In genomic region chr1:10186453-10187319, GRCh38 we compare ENCODE assay signal across 24 cellular contexts. TPM values are rescaled to one million over a fixed set of nuclear protein-coding genes. Genes with fewer than 3 reads are reported as not detected.
A peak's percentile ranks its signal among the peaks of the same experiment; 100 is the strongest.
DNase-seq lines count a peak whose midpoint lies in the region; ATAC-seq and TF ChIP-seq lines count a peak whose summit lies in the region.
"Had no signal": no experiment of that assay in that cellular context is flagged by ENCODE, and none has a peak within 500 bp of the region (broad histone marks: within the 10 kb centered on the region; RNA-seq: fewer than 3 reads in every experiment).

No MANE protein-coding gene starts in this region.

- H3K4me1 Mint-ChIP-seq in activated naive CD4-positive, alpha-beta T cell treated with anti-CD3 and anti-CD28 coated beads, Interleukin-2, amount 10 ng/mL, durations not matched to agents 7 days and 5 days, result no peaks in the 10 kb centered on the region
- H3K4me1 Mint-ChIP-seq in activated naive CD4-positive, alpha-beta T cell treated with anti-CD3 and anti-CD28 coated beads for 36 hours (ENCODE audit: low read depth), result no peaks in the 10 kb centered on the region
- H3K4me1 Mint-ChIP-seq in activated naive CD8-positive, alpha-beta T cell treated with anti-CD3 and anti-CD28 coated beads, Interleukin-2, amount 50 U/mL, for 24 hours, result no peaks in the 10 kb centered on the region
- H3K4me1 Mint-ChIP-seq: endodermal cell, immature natural killer cell, T-cell had no signal

- no peaks in the 10 kb centered on the region for H3K27me3 ChIP-seq in SK-N-SH (ENCODE audit: insufficient read depth)
- H3K27me3 ChIP-seq: thyroid gland had no signal

- H3K9me3 Mint-ChIP-seq in activated naive CD4-positive, alpha-beta T cell treated with anti-CD3 and anti-CD28 coated beads, Interleukin-2, amount 10 ng/mL, durations not matched to agents 7 days and 5 days, result peaks cover 2% of the 10 kb centered on the region
- peaks cover 2% of the 10 kb centered on the region for H3K9me3 Mint-ChIP-seq in activated naive CD4-positive, alpha-beta T cell treated with anti-CD3 and anti-CD28 coated beads for 36 hours
- H3K9me3 Mint-ChIP-seq in activated naive CD8-positive, alpha-beta T cell treated with anti-CD3 and anti-CD28 coated beads, Interleukin-2, amount 50 U/mL, for 24 hours, result peaks cover 3% of the 10 kb centered on the region
- H3K9me3 Mint-ChIP-seq: activated CD4-positive, alpha-beta T cell treated with anti-CD3 and anti-CD28 coated beads, Interleukin-2, amount 10 ng/mL, durations not matched to agents 24 days and 14 days had no signal

- H3K9ac ChIP-seq in SK-N-SH, result no peak overlapping the region

- H3K36me3 ChIP-seq in HEK293 (ENCODE audit: control insufficient read depth in 2 of 2, insufficient read depth in 1 of 2, low read length in 2 of 2) (no peaks in the 10 kb centered on the region; a peak in 1 of 3 replicates), SK-N-SH (replicated peaks in 1 of 2; ENCODE audit: control insufficient read depth in 1 of 2, insufficient read depth in 2 of 2, low read length in 1 of 2) (no peaks in the 10 kb centered on the region)

- H3K4me3 Mint-ChIP-seq in activated naive CD4-positive, alpha-beta T cell treated with anti-CD3 and anti-CD28 coated beads, Interleukin-2, amount 10 ng/mL, durations not matched to agents 7 days and 5 days, result no peak overlapping the region
- no peak overlapping the region for H3K4me3 Mint-ChIP-seq in activated naive CD4-positive, alpha-beta T cell treated with anti-CD3 and anti-CD28 coated beads for 36 hours
- H3K4me3 Mint-ChIP-seq in activated naive CD8-positive, alpha-beta T cell treated with anti-CD3 and anti-CD28 coated beads, Interleukin-2, amount 50 U/mL, for 24 hours, result no peak overlapping the region
- H3K4me3 Mint-ChIP-seq: activated CD4-positive, alpha-beta T cell treated with anti-CD3 and anti-CD28 coated beads, Interleukin-2, amount 10 ng/mL, durations not matched to agents 24 days and 14 days; activated naive CD8-positive, alpha-beta T cell; activated T-cell treated with anti-CD3 and anti-CD28 coated beads, Interleukin-2, amount 50 U/mL, for 24 hours; brain; endodermal cell; immature natural killer cell; T-cell had no signal

- H3F3A ChIP-seq in SK-N-SH (replicated peaks; ENCODE audit: insufficient read depth), result peaks cover 5% of the 10 kb centered on the region

- POLR2A ChIA-PET in HEK293 (lab: Yijun Ruan, JAX) (no interaction called here), SK-N-SH (lab: Yijun Ruan, JAX) (no interaction called here)

- H3K79me2 ChIP-seq in SK-N-SH (ENCODE audit: insufficient read depth), result no peaks in the 10 kb centered on the region

- TF ChIP-seq CTCF in HEK293 (tag by site-specific recombination; IDR thresholded peaks at IDR 0.05) (no peak), SK-N-SH (IDR thresholded peaks at IDR 0.05) (no peak)

- no peaks in the 10 kb centered on the region for H3K36me3 Mint-ChIP-seq in activated naive CD4-positive, alpha-beta T cell treated with anti-CD3 and anti-CD28 coated beads, Interleukin-2, amount 10 ng/mL, durations not matched to agents 7 days and 5 days
- H3K36me3 Mint-ChIP-seq in activated naive CD4-positive, alpha-beta T cell treated with anti-CD3 and anti-CD28 coated beads for 36 hours (ENCODE audit: low read depth), result no peaks in the 10 kb centered on the region
- H3K36me3 Mint-ChIP-seq in activated naive CD8-positive, alpha-beta T cell treated with anti-CD3 and anti-CD28 coated beads, Interleukin-2, amount 50 U/mL, for 24 hours (ENCODE audit: low read depth), result peaks cover 1% of the 10 kb centered on the region
- H3K36me3 Mint-ChIP-seq: T-cell had no signal

- H3K4me2 ChIP-seq in SK-N-SH, result no peak overlapping the region

- H3K27me3 Mint-ChIP-seq in activated naive CD4-positive, alpha-beta T cell treated with anti-CD3 and anti-CD28 coated beads, Interleukin-2, amount 10 ng/mL, durations not matched to agents 7 days and 5 days, result no peaks in the 10 kb centered on the region
- no peaks in the 10 kb centered on the region for H3K27me3 Mint-ChIP-seq in activated naive CD4-positive, alpha-beta T cell treated with anti-CD3 and anti-CD28 coated beads for 36 hours (ENCODE audit: low read depth)
- H3K27me3 Mint-ChIP-seq in activated naive CD8-positive, alpha-beta T cell treated with anti-CD3 and anti-CD28 coated beads, Interleukin-2, amount 50 U/mL, for 24 hours, result no peaks in the 10 kb centered on the region
- H3K27me3 Mint-ChIP-seq: activated naive CD8-positive, alpha-beta T cell; activated T-cell treated with anti-CD3 and anti-CD28 coated beads, Interleukin-2, amount 50 U/mL, for 24 hours; brain; T-cell had no signal

- DNase-seq in activated naive CD4-positive, alpha-beta T cell treated with anti-CD3 and anti-CD28 coated beads, Interleukin-2, amount 10 ng/mL, durations not matched to agents 7 days and 5 days, result peak; percentile 40
- no peak for DNase-seq in activated naive CD4-positive, alpha-beta T cell treated with anti-CD3 and anti-CD28 coated beads for 36 hours
- no peak for DNase-seq in activated naive CD8-positive, alpha-beta T cell treated with anti-CD3 and anti-CD28 coated beads, Interleukin-2, amount 50 U/mL, for 24 hours
- peak; percentile 18 for DNase-seq in posterior vena cava (ENCODE audit: low spot score)
- no peak for DNase-seq in CD1c-positive myeloid dendritic cell (ENCODE audit: extremely low spot score)
- DNase-seq in SK-N-SH, result no peak
- DNase-seq: activated CD4-positive, alpha-beta T cell treated with anti-CD3 and anti-CD28 coated beads, Interleukin-2, amount 10 ng/mL, durations not matched to agents 24 days and 14 days; activated T-cell treated with anti-CD3 and anti-CD28 coated beads, Interleukin-2, amount 50 U/mL, for 24 hours; Caco-2; endodermal cell; immature natural killer cell; left ventricle myocardium superior; NCI-H146; NCI-H526 treated with DMSO at 0.1 percent for 48 hours; psoas muscle; SHP77 treated with DMSO at 0.1 percent for 48 hours; stimulated activated CD4-positive, alpha-beta T cell treated with anti-CD3 and anti-CD28 coated beads, Interleukin-2, amount 100 ng/mL, for 24 hours; T-cell; thyroid gland had no signal

- no peaks in the 10 kb centered on the region for H4K20me1 ChIP-seq in SK-N-SH (ENCODE audit: insufficient read depth)

- H3K27ac Mint-ChIP-seq in activated naive CD4-positive, alpha-beta T cell treated with anti-CD3 and anti-CD28 coated beads, Interleukin-2, amount 10 ng/mL, durations not matched to agents 7 days and 5 days, result no peak overlapping the region
- no peak overlapping the region for H3K27ac Mint-ChIP-seq in activated naive CD4-positive, alpha-beta T cell treated with anti-CD3 and anti-CD28 coated beads for 36 hours
- H3K27ac Mint-ChIP-seq in activated naive CD8-positive, alpha-beta T cell treated with anti-CD3 and anti-CD28 coated beads, Interleukin-2, amount 50 U/mL, for 24 hours, result no peak overlapping the region
- H3K27ac Mint-ChIP-seq: activated CD4-positive, alpha-beta T cell treated with anti-CD3 and anti-CD28 coated beads, Interleukin-2, amount 10 ng/mL, durations not matched to agents 24 days and 14 days; activated naive CD8-positive, alpha-beta T cell; activated T-cell treated with anti-CD3 and anti-CD28 coated beads, Interleukin-2, amount 50 U/mL, for 24 hours; endodermal cell; immature natural killer cell; T-cell had no signal

- H3K4me3 ChIP-seq in HEK293 (ENCODE audit: low read depth, low read length) (no peak overlapping the region), SK-N-SH (ENCODE audit: low read depth in 2 of 2, low read length in 1 of 2) (no peak overlapping the region)
- H3K4me3 ChIP-seq: psoas muscle, skin epidermis, thyroid gland had no signal

- H3K9me2 ChIP-seq in SK-N-SH, result no peaks in the 10 kb centered on the region

- no peak for TF ChIP-seq RAD21 in SK-N-SH (IDR thresholded peaks at IDR 0.05; ENCODE audit: low read length)

- WGBS in SK-N-SH (ENCODE audit: low lambda C conversion rate), result 92% methylated on average over 16 of the region's 16 CpGs

- H3K27ac ChIP-seq in HEK293 (ENCODE audit: extremely low read depth, low read depth, low read length) (no peak overlapping the region), SK-N-SH (ENCODE audit: low read depth in 2 of 2, low read length in 1 of 2) (no peak overlapping the region)
- H3K27ac ChIP-seq: psoas muscle, thyroid gland had no signal

- H3K4me1 ChIP-seq in HEK293 (ENCODE audit: control insufficient read depth, insufficient read depth, low read length), result no peaks in the 10 kb centered on the region
- no peaks in the 10 kb centered on the region; a peak in 1 of 4 replicates for H3K4me1 ChIP-seq in SK-N-SH (ENCODE audit: control insufficient read depth in 1 of 2, insufficient read depth in 2 of 2, low read depth in 1 of 2, low read length in 1 of 2)
- H3K4me1 ChIP-seq: Caco-2, psoas muscle, thyroid gland had no signal

- CTCF ChIA-PET in activated naive CD4-positive, alpha-beta T cell treated with anti-CD3 and anti-CD28 coated beads, Interleukin-2, amount 10 ng/mL, durations not matched to agents 7 days and 5 days (lab: Charles Lee), result no interaction called here
- CTCF ChIA-PET in activated naive CD4-positive, alpha-beta T cell treated with anti-CD3 and anti-CD28 coated beads for 36 hours (lab: Charles Lee), result no interaction called here
- CTCF ChIA-PET in HEK293 (lab: Yijun Ruan, JAX) (interaction anchor here (0.6 kb wide), 2 partner anchors 8 to 250 kb away, joined by 3 to 4 read pairs; no protein-coding TSS in a partner anchor), SK-N-SH (lab: Yijun Ruan, JAX) (interaction anchor here (0.8 kb wide), 1 partner anchor 308 kb away, joined by 3 read pairs; no protein-coding TSS in a partner anchor)

- peak; percentile 20 for ATAC-seq in activated naive CD8-positive, alpha-beta T cell treated with anti-CD3 and anti-CD28 coated beads, Interleukin-2, amount 50 U/mL, for 24 hours
- ATAC-seq in HG03442 (IDR thresholded peaks at IDR 0.05; ENCODE audit: unreplicated experiment), result no peak
- ATAC-seq: left ventricle myocardium superior had no signal

- no peak overlapping the region for H2AFZ ChIP-seq in SK-N-SH (ENCODE audit: low read depth)

- intact Hi-C loops in activated naive CD4-positive, alpha-beta T cell treated with anti-CD3 and anti-CD28 coated beads for 36 hours (cut with micrococcal nuclease), result no loop called here
- intact Hi-C loops in posterior vena cava (cut with DNase I), result no loop called here

- H3K9me3 ChIP-seq in HEK293 (ENCODE audit: control insufficient read depth, insufficient read depth, low read depth, low read length) (no peaks in the 10 kb centered on the region), SK-N-SH (no peaks in the 10 kb centered on the region)
- H3K9me3 ChIP-seq: Caco-2, psoas muscle, thyroid gland had no signal

- no peak for TF ChIP-seq EP300 in SK-N-SH (IDR thresholded peaks at IDR 0.05; ENCODE audit: borderline replicate concordance in 1 of 2, low read depth in 1 of 2, low read length in 1 of 2)

TF ChIP-seq in HEK293, 187 proteins besides CTCF, POLR2A, EP300 and RAD21 (continues in another document):
- no peak for TF ChIP-seq ZNF777 (tag by site-specific recombination; IDR thresholded peaks at IDR 0.05; ENCODE audit: borderline replicate concordance)

TF ChIP-seq in SK-N-SH, 30 proteins besides CTCF, POLR2A, EP300 and RAD21 (continues in another document):
- TF ChIP-seq YY1 (IDR thresholded peaks at IDR 0.05; ENCODE audit: low read depth), result no peak
- TF ChIP-seq ELF1 (IDR thresholded peaks at IDR 0.05), result no peak

RNA-seq across cellular contexts. Expression of gene KIF1B, which starts 23.7 kb away (rescaled TPM):
- 1 to 10 TPM; 6.1 to 6.2 TPM for total RNA-seq in activated naive CD4-positive, alpha-beta T cell treated with anti-CD3 and anti-CD28 coated beads for 36 hours
- 10 to 100 TPM; 47.9 to 79.4 TPM for total RNA-seq in posterior vena cava
- 6.8 and 8.8 TPM in 2 replicates for polyA plus RNA-seq in SK-N-SH (2012; rRNA removed)
- polyA plus RNA-seq in SK-N-SH (2012; cell fraction: cytosol; rRNA removed), result 7.4 and 7.7 TPM in 2 replicates
- polyA plus RNA-seq in SK-N-SH (2012; cell fraction: nucleus; rRNA removed), result 7.6 and 12.3 TPM in 2 replicates

Comparison
In these comparisons a context has a peak if more than half of its experiments do, and no peak if none do; other contexts are left out.
1. DNase-seq: peak in activated naive CD4-positive, alpha-beta T cell treated with anti-CD3 and anti-CD28 coated beads, Interleukin-2, amount 10 ng/mL, durations not matched to agents 7 days and 5 days (single experiment) and posterior vena cava (single experiment); none in activated naive CD4-positive, alpha-beta T cell treated with anti-CD3 and anti-CD28 coated beads for 36 hours (single experiment), activated naive CD8-positive, alpha-beta T cell treated with anti-CD3 and anti-CD28 coated beads, Interleukin-2, amount 50 U/mL, for 24 hours (single experiment), CD1c-positive myeloid dendritic cell (single experiment) and SK-N-SH (single experiment).
2. RNA of gene KIF1B, which starts 23.7 kb away (total RNA-seq): 47.9 to 79.4 TPM in posterior vena cava; 6.1 to 6.2 TPM in activated naive CD4-positive, alpha-beta T cell treated with anti-CD3 and anti-CD28 coated beads for 36 hours; every median in the first group is over 4 times any median in the second.
3. CTCF ChIA-PET loops: an anchor here in HEK293 (0.6 kb wide) and SK-N-SH (0.8 kb wide); none called in activated naive CD4-positive, alpha-beta T cell treated with anti-CD3 and anti-CD28 coated beads, Interleukin-2, amount 10 ng/mL, durations not matched to agents 7 days and 5 days and activated naive CD4-positive, alpha-beta T cell treated with anti-CD3 and anti-CD28 coated beads for 36 hours.